ENCODE assay signal across 9 cellular contexts in genomic region chr15:81265256-81265943, GRCh38. TPM values are rescaled to one million over a fixed set of nuclear protein-coding genes. Genes with fewer than 3 reads are reported as not detected.
DNase-seq lines count a peak whose midpoint lies in the region; ATAC-seq and TF ChIP-seq lines count a peak whose summit lies in the region.
"Had no signal": no experiment of that assay in that cellular context is flagged by ENCODE, and none has a peak within 500 bp of the region (broad histone marks: within the 10 kb centered on the region; RNA-seq: fewer than 3 reads in every experiment).

No MANE protein-coding gene starts in this region.

- no peak for DNase-seq in activated naive CD4-positive, alpha-beta T cell treated with anti-CD3 and anti-CD28 coated beads for 36 hours
- no peak for DNase-seq in activated naive CD4-positive, alpha-beta T cell treated with anti-CD3 and anti-CD28 coated beads, Interleukin-2, amount 10 ng/mL, durations not matched to agents 7 days and 5 days
- DNase-seq in NAMALWA (ENCODE audit: low spot score) (peak; percentile 31), type B pancreatic cell (ENCODE audit: extremely low spot score, unreplicated experiment) (no peak), GM19238 (ENCODE audit: insufficient read length, low spot score) (no peak), HuH-7 (ENCODE audit: low spot score) (no peak), GM19240 (ENCODE audit: insufficient read length, low spot score) (no peak)

- peaks cover 0 to 19% (median 13%) of the 10 kb centered on the region in 3 donors for H3K4me1 ChIP-seq in gastroesophageal sphincter

- TF ChIP-seq CTCF in gastroesophageal sphincter (IDR thresholded peaks at IDR 0.05) (no peak), type B pancreatic cell (conservative IDR thresholded peaks at IDR 0.05) (no peak)

- H3K27ac ChIP-seq in gastroesophageal sphincter = peak overlapping the region in 1 of 4 donors; percentile 28
- H3K27ac ChIP-seq: testis had no signal

- CTCF ChIA-PET in activated naive CD4-positive, alpha-beta T cell treated with anti-CD3 and anti-CD28 coated beads for 36 hours (lab: Charles Lee) = interaction anchor here (0.7 to 7.7 kb wide), 99 partner anchors 8 to 809 kb away, joined by 3 to 254 read pairs (median 7); partner anchors contain the start of genes CFAP161, STARD5 and TLNRD1
- CTCF ChIA-PET in activated naive CD4-positive, alpha-beta T cell treated with anti-CD3 and anti-CD28 coated beads, Interleukin-2, amount 10 ng/mL, durations not matched to agents 7 days and 5 days (lab: Charles Lee) = interaction anchor here (0.7 to 8.2 kb wide), 86 partner anchors 8 to 809 kb away, joined by 3 to 262 read pairs (median 6); partner anchors contain the start of genes STARD5 and TLNRD1

- no peaks in the 10 kb centered on the region for H3K9me3 Mint-ChIP-seq in activated naive CD4-positive, alpha-beta T cell treated with anti-CD3 and anti-CD28 coated beads for 36 hours
- H3K9me3 Mint-ChIP-seq in activated naive CD4-positive, alpha-beta T cell treated with anti-CD3 and anti-CD28 coated beads, Interleukin-2, amount 10 ng/mL, durations not matched to agents 7 days and 5 days = no peaks in the 10 kb centered on the region
- H3K9me3 Mint-ChIP-seq in type B pancreatic cell = no peaks in the 10 kb centered on the region

- peaks cover 25% of the 10 kb centered on the region for H3K4me1 Mint-ChIP-seq in activated naive CD4-positive, alpha-beta T cell treated with anti-CD3 and anti-CD28 coated beads for 36 hours (ENCODE audit: low read depth)
- peaks cover 40% of the 10 kb centered on the region for H3K4me1 Mint-ChIP-seq in activated naive CD4-positive, alpha-beta T cell treated with anti-CD3 and anti-CD28 coated beads, Interleukin-2, amount 10 ng/mL, durations not matched to agents 7 days and 5 days
- H3K4me1 Mint-ChIP-seq in type B pancreatic cell (ENCODE audit: unreplicated experiment) = peaks cover 16% of the 10 kb centered on the region

- no peaks in the 10 kb centered on the region for H3K36me3 Mint-ChIP-seq in activated naive CD4-positive, alpha-beta T cell treated with anti-CD3 and anti-CD28 coated beads for 36 hours (ENCODE audit: low read depth)
- no peaks in the 10 kb centered on the region for H3K36me3 Mint-ChIP-seq in activated naive CD4-positive, alpha-beta T cell treated with anti-CD3 and anti-CD28 coated beads, Interleukin-2, amount 10 ng/mL, durations not matched to agents 7 days and 5 days
- H3K36me3 Mint-ChIP-seq in type B pancreatic cell = no peaks in the 10 kb centered on the region

- H3K27me3 ChIP-seq in gastroesophageal sphincter = peaks cover 7% of the 10 kb centered on the region
- H3K27me3 ChIP-seq: testis had no signal

- no peaks in the 10 kb centered on the region for H3K27me3 Mint-ChIP-seq in activated naive CD4-positive, alpha-beta T cell treated with anti-CD3 and anti-CD28 coated beads for 36 hours (ENCODE audit: low read depth)
- H3K27me3 Mint-ChIP-seq in activated naive CD4-positive, alpha-beta T cell treated with anti-CD3 and anti-CD28 coated beads, Interleukin-2, amount 10 ng/mL, durations not matched to agents 7 days and 5 days = peaks cover 24% of the 10 kb centered on the region
- peaks cover 31% of the 10 kb centered on the region for H3K27me3 Mint-ChIP-seq in type B pancreatic cell

- H3K27ac Mint-ChIP-seq in activated naive CD4-positive, alpha-beta T cell treated with anti-CD3 and anti-CD28 coated beads for 36 hours = no peak overlapping the region
- no peak overlapping the region for H3K27ac Mint-ChIP-seq in activated naive CD4-positive, alpha-beta T cell treated with anti-CD3 and anti-CD28 coated beads, Interleukin-2, amount 10 ng/mL, durations not matched to agents 7 days and 5 days
- peak overlapping the region; percentile 30 for H3K27ac Mint-ChIP-seq in type B pancreatic cell

- peak overlapping the region; percentile 65 for H3K4me3 Mint-ChIP-seq in activated naive CD4-positive, alpha-beta T cell treated with anti-CD3 and anti-CD28 coated beads for 36 hours
- H3K4me3 Mint-ChIP-seq in activated naive CD4-positive, alpha-beta T cell treated with anti-CD3 and anti-CD28 coated beads, Interleukin-2, amount 10 ng/mL, durations not matched to agents 7 days and 5 days = no peak overlapping the region
- peak overlapping the region; percentile 76 for H3K4me3 Mint-ChIP-seq in type B pancreatic cell

- H3K36me3 ChIP-seq in gastroesophageal sphincter = peaks cover 0 to 18% of the 10 kb centered on the region in 2 donors

- WGBS in gastroesophageal sphincter (ENCODE audit: low coverage in 1 of 2), 2 donors = 47 to 54% methylated on average over 5 to 7 of the region's 12 CpGs

- H3K9me3 ChIP-seq in gastroesophageal sphincter = no peaks in the 10 kb centered on the region
- H3K9me3 ChIP-seq: testis had no signal

- TF ChIP-seq POLR2A in gastroesophageal sphincter (IDR thresholded peaks at IDR 0.05) = no peak

- no peak overlapping the region for H3K4me3 ChIP-seq in gastroesophageal sphincter

- TF ChIP-seq EP300 in gastroesophageal sphincter (IDR thresholded peaks at IDR 0.05) = no peak

- intact Hi-C loops in activated naive CD4-positive, alpha-beta T cell treated with anti-CD3 and anti-CD28 coated beads for 36 hours (cut with micrococcal nuclease) = no loop called here

- ATAC-seq in gastroesophageal sphincter = peak; percentile 3

RNA-seq across cellular contexts. Expression of gene STARD5, which starts 58.5 kb away (rescaled TPM):
- total RNA-seq in activated naive CD4-positive, alpha-beta T cell treated with anti-CD3 and anti-CD28 coated beads for 36 hours = 10 to 100 TPM; 10.1 to 11.7 TPM
- total RNA-seq in gastroesophageal sphincter (1 to 10 TPM; 1.3 to 6.7 (median 4.1) TPM), type B pancreatic cell (ENCODE audit: low replicate concordance) (7.8 and 15.1 TPM in 2 replicates)
